ENCODE assay signal across 11 cellular contexts in genomic region chr6:52307900-52308372, GRCh38. TPM values are rescaled to one million over a fixed set of nuclear protein-coding genes. Genes with fewer than 3 reads are reported as not detected.
DNase-seq lines count a peak whose midpoint lies in the region; ATAC-seq lines count a peak whose summit lies in the region.
"Had no signal": no experiment of that assay in that cellular context is flagged by ENCODE, and none has a peak within 500 bp of the region (broad histone marks: within the 10 kb centered on the region; RNA-seq: fewer than 3 reads in every experiment).

No MANE protein-coding gene starts in this region.

- H3K9ac ChIP-seq in SK-N-MC (ENCODE audit: insufficient read length), result peak overlapping the region; percentile 19

- H3K9me3 Mint-ChIP-seq in activated naive CD4-positive, alpha-beta T cell treated with anti-CD3 and anti-CD28 coated beads, Interleukin-2, amount 10 ng/mL, durations not matched to agents 7 days and 5 days, result no peaks in the 10 kb centered on the region
- no peaks in the 10 kb centered on the region for H3K9me3 Mint-ChIP-seq in immature natural killer cell

- peak overlapping the region; percentile 55 for H3K4me3 Mint-ChIP-seq in activated naive CD4-positive, alpha-beta T cell treated with anti-CD3 and anti-CD28 coated beads, Interleukin-2, amount 10 ng/mL, durations not matched to agents 7 days and 5 days
- peak overlapping the region; percentile 76 to 81 (median 77) for H3K4me3 Mint-ChIP-seq in immature natural killer cell

- peaks cover 21% of the 10 kb centered on the region for H3K4me1 ChIP-seq in thymus (ENCODE audit: control insufficient read depth, insufficient read depth, low read length)

- H3K36me3 Mint-ChIP-seq in activated naive CD4-positive, alpha-beta T cell treated with anti-CD3 and anti-CD28 coated beads, Interleukin-2, amount 10 ng/mL, durations not matched to agents 7 days and 5 days, result peaks cover 5% of the 10 kb centered on the region
- H3K36me3 Mint-ChIP-seq in immature natural killer cell, result peaks cover 0 to 4% (median 0%) of the 10 kb centered on the region in 3 donors

- CTCF ChIA-PET in activated naive CD4-positive, alpha-beta T cell treated with anti-CD3 and anti-CD28 coated beads, Interleukin-2, amount 10 ng/mL, durations not matched to agents 7 days and 5 days (lab: Charles Lee), result interaction anchor here (0.9 to 4.0 kb wide), 6 partner anchors 19 to 90 kb away, joined by 4 to 32 read pairs (median 13); partner anchors contain the start of genes MCM3 and PAQR8

- H3K27ac Mint-ChIP-seq in activated naive CD4-positive, alpha-beta T cell treated with anti-CD3 and anti-CD28 coated beads, Interleukin-2, amount 10 ng/mL, durations not matched to agents 7 days and 5 days, result peak overlapping the region; percentile 91
- H3K27ac Mint-ChIP-seq in immature natural killer cell, result peak overlapping the region; percentile 50 to 91 (median 88)

- peaks cover 64% of the 10 kb centered on the region for H3K4me1 Mint-ChIP-seq in activated naive CD4-positive, alpha-beta T cell treated with anti-CD3 and anti-CD28 coated beads, Interleukin-2, amount 10 ng/mL, durations not matched to agents 7 days and 5 days
- peaks cover 57 to 60% of the 10 kb centered on the region in 2 donors for H3K4me1 Mint-ChIP-seq in immature natural killer cell

- H3K9me3 ChIP-seq in SK-N-MC (ENCODE audit: low read depth, low read length) (no peaks in the 10 kb centered on the region), thymus (ENCODE audit: control insufficient read depth) (no peaks in the 10 kb centered on the region)

- peak; percentile 35 for DNase-seq in activated naive CD4-positive, alpha-beta T cell treated with anti-CD3 and anti-CD28 coated beads, Interleukin-2, amount 10 ng/mL, durations not matched to agents 7 days and 5 days
- DNase-seq in activated naive CD4-positive, alpha-beta T cell (lab: John Stamatoyannopoulos, UW), result no peak
- DNase-seq in SK-N-MC (ENCODE audit: low read depth, low spot score) (no peak), immature natural killer cell (peak; percentile 48 to 51 (median 50)), EL (no peak)
- DNase-seq: glutamatergic neuron, NCI-H524 treated with DMSO at 0.1 percent for 48 hours, small intestine had no signal

- no peak for ATAC-seq in HG02571 (IDR thresholded peaks at IDR 0.05; ENCODE audit: unreplicated experiment)
- no peak for ATAC-seq in activated CD4-positive, CD25-positive, alpha-beta regulatory T cell treated with anti-CD3 and anti-CD28 coated beads, Interleukin-2, amount 50 U/mL, for 24 hours

- no peaks in the 10 kb centered on the region for H3K27me3 Mint-ChIP-seq in activated naive CD4-positive, alpha-beta T cell treated with anti-CD3 and anti-CD28 coated beads, Interleukin-2, amount 10 ng/mL, durations not matched to agents 7 days and 5 days
- peaks cover 0 to 2% (median 0%) of the 10 kb centered on the region in 3 donors for H3K27me3 Mint-ChIP-seq in immature natural killer cell (ENCODE audit: low read depth in 3 of 3)

- 10% methylated on average over 1 of the region's 1 CpG for WGBS in thymus

- H3K4me3 ChIP-seq in SK-N-MC (no peak overlapping the region), thymus (ENCODE audit: low read length) (no peak overlapping the region)

- H3K36me3 ChIP-seq in SK-N-MC (ENCODE audit: insufficient read depth, low read length), result no peaks in the 10 kb centered on the region
- H3K36me3 ChIP-seq in thymus (ENCODE audit: control insufficient read depth, insufficient read depth), result no peaks in the 10 kb centered on the region

- no peaks in the 10 kb centered on the region for H3K27me3 ChIP-seq in thymus (ENCODE audit: control insufficient read depth, insufficient read depth)

- H3K27ac ChIP-seq in SK-N-MC, result peak overlapping the region; percentile 56; the same call in 1 of the 2 replicates
- peak overlapping the region; percentile 61 for H3K27ac ChIP-seq in thymus (ENCODE audit: low read depth)

RNA-seq across cellular contexts. Expression of gene MCM3, which starts 23.4 kb away (rescaled TPM):
- polyA plus RNA-seq in immature natural killer cell (10 to 100 TPM; 40.5 to 73.8 (median 43.6) TPM), thymus (26.9 TPM)

RNA-seq across cellular contexts. Expression of gene PAQR8, which starts 54.0 kb away (rescaled TPM):
- polyA plus RNA-seq in immature natural killer cell (1 to 10 TPM; 2.9 to 6.5 (median 6.2) TPM), thymus (11.3 TPM)

Comparison
In these comparisons a context has a peak if more than half of its experiments do, and no peak if none do; other contexts are left out.
1. DNase-seq: peak in activated naive CD4-positive, alpha-beta T cell treated with anti-CD3 and anti-CD28 coated beads, Interleukin-2, amount 10 ng/mL, durations not matched to agents 7 days and 5 days (single experiment) and immature natural killer cell (3 of 3); none in activated naive CD4-positive, alpha-beta T cell (0 of 4), SK-N-MC (single experiment) and EL (single experiment).